ENCODE assay signal across 8 cellular contexts in the genomic region with DNA sequence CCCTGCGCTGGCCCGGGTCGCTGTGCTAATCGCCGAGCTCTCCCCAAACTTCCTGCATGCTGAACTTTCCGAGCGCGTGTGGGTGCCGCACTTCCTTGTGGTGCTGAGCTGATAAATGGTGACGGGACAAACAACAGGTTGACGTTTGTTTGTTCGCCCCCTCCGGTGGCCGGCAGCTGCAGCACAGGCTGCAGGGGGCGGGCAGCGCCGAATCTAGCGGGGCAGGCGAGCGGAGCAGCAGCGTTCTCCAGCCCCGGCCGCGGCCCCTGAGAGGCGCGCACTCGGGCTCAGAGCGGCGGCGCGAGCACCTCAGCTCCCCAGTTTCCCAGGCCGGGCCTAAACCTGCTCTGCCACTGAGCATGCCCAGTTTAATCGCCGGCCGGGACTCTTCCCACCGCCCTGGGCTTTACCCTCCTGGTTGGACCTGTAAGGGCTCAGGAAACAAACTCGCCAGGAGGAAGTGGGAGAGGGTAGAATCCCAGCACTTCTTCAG. TPM values are rescaled to one million over a fixed set of nuclear protein-coding genes. Genes with fewer than 3 reads are reported as not detected.
A peak's percentile ranks its signal among the peaks of the same experiment; 100 is the strongest.
DNase-seq lines count a peak whose midpoint lies in the region; ATAC-seq, FAIRE-seq and TF ChIP-seq lines count a peak whose summit lies in the region.

Gene PDGFD (minus strand): TSS at position 120 of the 493 bp plus-strand sequence.

- DNase-seq in AG04449 (ENCODE audit: low read depth, low spot score): no peak
- peak; percentile 3 for DNase-seq in NCI-H460 (ENCODE audit: extremely low read depth, low read depth)
- DNase-seq in activated T-cell treated with anti-CD3 and anti-CD28 coated beads, Interleukin-2, amount 50 U/mL, for 72 hours: peak; percentile 7 to 36
- peak; percentile 82 for DNase-seq in Right ventricle myocardium inferior (ENCODE audit: missing footprints)
- peak; percentile 77 to 89 (median 82) for DNase-seq in pancreas
- no peak for DNase-seq in NCI-H2171 treated with DMSO at 0.1 percent for 48 hours (lab: John Stamatoyannopoulos, UW)

- H3K4me3 ChIP-seq in AG04449 (ENCODE audit: low read depth, low read length) (peak within 1 kb of the TSS; percentile 65), pancreas (peak within 1 kb of the TSS; percentile 47 to 66 (median 54))

- 0 to 1% methylated on average over 37 of the region's 37 CpGs for WGBS in pancreas, 2 donors

- H3K27ac ChIP-seq in pancreas: peak within 1 kb of the TSS; percentile 27 to 78 (median 70)

- peaks cover 0 to 5% (median 0%) of the 10 kb centered on the region in 3 donors for H3K4me1 ChIP-seq in pancreas

- peaks cover 32% of the 10 kb centered on the region for H3K27me3 Mint-ChIP-seq in activated T-cell treated with anti-CD3 and anti-CD28 coated beads, Interleukin-2, amount 50 U/mL, for 72 hours (ENCODE audit: low read depth)

- ATAC-seq in GM18517 (IDR thresholded peaks at IDR 0.05; ENCODE audit: unreplicated experiment): peak; percentile 98
- peak; percentile 95 for ATAC-seq in HG02970 (IDR thresholded peaks at IDR 0.05; ENCODE audit: low FRiP score, unreplicated experiment)
- ATAC-seq in activated T-cell treated with anti-CD3 and anti-CD28 coated beads, Interleukin-2, amount 50 U/mL, for 72 hours (replicated peaks in 1 of 2): peak; percentile 76 to 78
- ATAC-seq in Right ventricle myocardium inferior: peak; percentile 94
- peak; percentile 82 to 92 (median 90) for ATAC-seq in pancreas

- H3K27me3 ChIP-seq in pancreas: no peaks in the 10 kb centered on the region

- H3K9me3 Mint-ChIP-seq in activated T-cell treated with anti-CD3 and anti-CD28 coated beads, Interleukin-2, amount 50 U/mL, for 72 hours: no peaks in the 10 kb centered on the region

- H3K4me3 Mint-ChIP-seq in activated T-cell treated with anti-CD3 and anti-CD28 coated beads, Interleukin-2, amount 50 U/mL, for 72 hours: peak within 1 kb of the TSS; percentile 73 to 75

- H3K27ac Mint-ChIP-seq in activated T-cell treated with anti-CD3 and anti-CD28 coated beads, Interleukin-2, amount 50 U/mL, for 72 hours: no peak within 1 kb of the TSS

- intact Hi-C loops in Right ventricle myocardium inferior (cut with DNase I): no loop called here
- intact Hi-C loops in pancreas (cut with DNase I): no loop called here

- H3K9me3 ChIP-seq in pancreas: no peaks in the 10 kb centered on the region

- no peaks in the 10 kb centered on the region for H3K36me3 ChIP-seq in pancreas

- TF ChIP-seq CTCF in AG04449 (IDR thresholded peaks at IDR 0.05; ENCODE audit: insufficient read depth, low read length, missing control alignments) (peak; percentile 59), pancreas (IDR thresholded peaks at IDR 0.05) (peak; percentile 20 to 56 (median 24))

- CTCF ChIA-PET in AG04449 (lab: Yijun Ruan, JAX): interaction anchor here (0.8 to 2.0 kb wide), 10 partner anchors 9 to 1699 kb away, joined by 3 to 8 read pairs (median 3); no protein-coding TSS in a partner anchor

- POLR2A ChIA-PET in AG04449 (lab: Yijun Ruan, JAX): no interaction called here

- no peaks in the 10 kb centered on the region for H3K36me3 Mint-ChIP-seq in activated T-cell treated with anti-CD3 and anti-CD28 coated beads, Interleukin-2, amount 50 U/mL, for 72 hours (ENCODE audit: insufficient read depth in 2 of 2)

- H3K4me1 Mint-ChIP-seq in activated T-cell treated with anti-CD3 and anti-CD28 coated beads, Interleukin-2, amount 50 U/mL, for 72 hours (ENCODE audit: low read depth): no peaks in the 10 kb centered on the region

- no peak for FAIRE-seq in pancreas (lab: Jason Lieb, UNC)

RNA-seq across cellular contexts. Expression of gene PDGFD, which starts in this region (rescaled TPM):
- total RNA-seq in NCI-H460 (2014; rRNA removed; shearing (Covaris generic)): 0.02 TPM in 1 of 2 replicates, not detected in the other
- 0.15 TPM in 1 of 2 replicates, not detected in the other for polyA plus RNA-seq in NCI-H460 (2014; cell fraction: nucleus; rRNA removed)
- total RNA-seq in activated T-cell treated with anti-CD3 and anti-CD28 coated beads, Interleukin-2, amount 50 U/mL, for 72 hours: under 1 TPM in 1 of 2 donors, not detected in 1; 0.05 TPM
- total RNA-seq in Right ventricle myocardium inferior: 9.0 TPM
- total RNA-seq in pancreas: 10 to 100 TPM; 15.0 to 52.1 (median 20.2) TPM
- 10 to 100 TPM in 1 of 2 donors, 1 to 10 TPM in 1; 9.9 to 23.5 TPM for polyA plus RNA-seq in pancreas

Comparison
In these comparisons a context has a peak if more than half of its experiments do, and no peak if none do; other contexts are left out.
1. Peak in DNase-seq in NCI-H460; RNA of the gene not detected or under 1 TPM.
2. Peak in DNase-seq and ATAC-seq in activated T-cell treated with anti-CD3 and anti-CD28 coated beads, Interleukin-2, amount 50 U/mL, for 72 hours; RNA of the gene not detected or under 1 TPM.
3. DNase-seq: peak in Right ventricle myocardium inferior (single experiment) and pancreas (6 of 6); none in AG04449 (single experiment) and NCI-H2171 treated with DMSO at 0.1 percent for 48 hours (single experiment).
4. Peak in every context shown above with its lines, with median percentiles within 50 percentile points of each other: ATAC-seq.